9 cellular contexts compared by ENCODE assay signal in genomic region chr1:228102791-228103620, GRCh38. TPM values are rescaled to one million over a fixed set of nuclear protein-coding genes. Genes with fewer than 3 reads are reported as not detected.
DNase-seq lines count a peak whose midpoint lies in the region; ATAC-seq, FAIRE-seq and TF ChIP-seq lines count a peak whose summit lies in the region.
"Had no signal": no experiment of that assay in that cellular context is flagged by ENCODE, and none has a peak within 500 bp of the region (broad histone marks: within the 10 kb centered on the region; RNA-seq: fewer than 3 reads in every experiment).

TSS of gene C1orf35 (minus strand) at chr1:228103325. CDS start at chr1:228103227, 98 bp downstream.

- H3K79me2 ChIP-seq in keratinocyte (ENCODE audit: control insufficient read depth, insufficient read depth, low read length) = peaks cover 42% of the 10 kb centered on the region

- H3K36me3 ChIP-seq in keratinocyte (ENCODE audit: control insufficient read depth in 2 of 2, extremely low read depth in 1 of 2, insufficient read depth in 2 of 2, low read length in 2 of 2) = peaks cover 21 to 31% of the 10 kb centered on the region in 2 experiments

- peak within 1 kb of the TSS; percentile 97 for H2AFZ ChIP-seq in keratinocyte (ENCODE audit: control insufficient read depth, low read length)

- H3K27me3 ChIP-seq in keratinocyte (ENCODE audit: control insufficient read depth, extremely low read depth, insufficient read depth, low read length) = no peaks in the 10 kb centered on the region

- H3K4me3 ChIP-seq in keratinocyte (ENCODE audit: control insufficient read depth in 2 of 3, extremely low read depth in 1 of 3, insufficient read depth in 2 of 3, low read depth in 1 of 3, low read length in 3 of 3) = peak within 1 kb of the TSS; percentile 72 to 87 (median 75)

- H3K27ac ChIP-seq in keratinocyte (ENCODE audit: control insufficient read depth, insufficient read depth, low read length) = peak within 1 kb of the TSS; percentile 72

- DNase-seq in Ammon's horn (ENCODE audit: low spot score) = peak; percentile 90
- DNase-seq in GM19238 (ENCODE audit: insufficient read length, low spot score) = peak; percentile 99
- peak; percentile 88 for DNase-seq in NCI-H510A (lab: John Stamatoyannopoulos, UW)
- DNase-seq in activated CD4-positive, CD25-positive, alpha-beta regulatory T cell treated with anti-CD3 and anti-CD28 coated beads, Interleukin-2, amount 50 U/mL, for 72 hours = peak; percentile 95
- DNase-seq in cerebellar cortex (ENCODE audit: low spot score) = peak; percentile 90
- no peak for DNase-seq in keratinocyte (ENCODE audit: low read depth, low spot score)
- DNase-seq in stimulated activated CD4-positive, alpha-beta T cell treated with anti-CD3 and anti-CD28 coated beads, Interleukin-15, amount 100 ng/mL, for 1 hour (ENCODE audit: low read depth in 1 of 2, low spot score in 1 of 2) = peak; percentile 82 to 93

- peak; percentile 59 for ATAC-seq in HG03439 (IDR thresholded peaks at IDR 0.05; ENCODE audit: unreplicated experiment)

- H3K4me1 ChIP-seq in keratinocyte (ENCODE audit: control insufficient read depth, extremely low read depth, insufficient read depth, low read length) = peaks cover 6% of the 10 kb centered on the region

- FAIRE-seq in keratinocyte (lab: Jason Lieb, UNC) = no peak
- FAIRE-seq: endometrium had no signal

- H3K9me1 ChIP-seq in keratinocyte (ENCODE audit: control insufficient read depth, extremely low read depth, insufficient read depth, low read length) = peaks cover 2% of the 10 kb centered on the region

- peak in 1 of 3 experiments; percentile 1 for TF ChIP-seq CTCF in keratinocyte (optimal IDR thresholded peaks at IDR 0.05 in 1 of 3, IDR thresholded peaks at IDR 0.05 in 1 of 3, conservative IDR thresholded peaks at IDR 0.05 in 1 of 3; ENCODE audit: extremely low read depth in 1 of 3, insufficient read depth in 2 of 3, low read length in 3 of 3)

- H4K20me1 ChIP-seq in keratinocyte (ENCODE audit: control insufficient read depth, extremely low read depth, insufficient read depth, low read length) = peaks cover 18% of the 10 kb centered on the region

- no peaks in the 10 kb centered on the region for H3K9me3 ChIP-seq in keratinocyte (ENCODE audit: control insufficient read depth, low read depth, low read length)

- dilution Hi-C loops in keratinocyte (cut with MboI; ENCODE audit: extremely low pct_ligation_motif_present, low sequenced_read_pairs) = no loop called here

- H3K4me2 ChIP-seq in keratinocyte (ENCODE audit: control insufficient read depth, extremely low read depth, insufficient read depth, low read depth, low read length) = peak within 1 kb of the TSS; percentile 80

- peak within 1 kb of the TSS; percentile 79 for H3K9ac ChIP-seq in keratinocyte (ENCODE audit: control insufficient read depth, extremely low read depth, insufficient read depth, low read length)

RNA-seq across cellular contexts. Expression of gene C1orf35, which starts in this region (rescaled TPM):
- 8.2 to 11.9 TPM (median 10.0 TPM) in 3 replicates for polyA plus RNA-seq in keratinocyte
- 8.0 TPM for polyA plus RNA-seq in keratinocyte (2011; ENCODE audit: low read depth)
- polyA plus RNA-seq in keratinocyte (2011; cell fraction: cytosol; rRNA removed) = 4.4 and 10.2 TPM in 2 replicates
- 21.2 and 27.6 TPM in 2 replicates for polyA plus RNA-seq in keratinocyte (2011; cell fraction: nucleus; rRNA removed)
- polyA plus RNA-seq in keratinocyte (2012; ENCODE audit: low replicate concordance) = 12.5 and 16.4 TPM in 2 replicates
- 0.99 to 7.7 TPM (median 1.2 TPM) in 3 replicates for polyA minus RNA-seq in keratinocyte
- 7.7 TPM for polyA minus RNA-seq in keratinocyte (2011; cell fraction: cytosol; rRNA and poly(A)+ RNA removed)
- polyA minus RNA-seq in keratinocyte (2011; cell fraction: nucleus; rRNA and poly(A)+ RNA removed) = 2.4 and 2.8 TPM in 2 replicates
